Comparison of ENCODE assay signal across 12 cellular contexts in the genomic region with DNA sequence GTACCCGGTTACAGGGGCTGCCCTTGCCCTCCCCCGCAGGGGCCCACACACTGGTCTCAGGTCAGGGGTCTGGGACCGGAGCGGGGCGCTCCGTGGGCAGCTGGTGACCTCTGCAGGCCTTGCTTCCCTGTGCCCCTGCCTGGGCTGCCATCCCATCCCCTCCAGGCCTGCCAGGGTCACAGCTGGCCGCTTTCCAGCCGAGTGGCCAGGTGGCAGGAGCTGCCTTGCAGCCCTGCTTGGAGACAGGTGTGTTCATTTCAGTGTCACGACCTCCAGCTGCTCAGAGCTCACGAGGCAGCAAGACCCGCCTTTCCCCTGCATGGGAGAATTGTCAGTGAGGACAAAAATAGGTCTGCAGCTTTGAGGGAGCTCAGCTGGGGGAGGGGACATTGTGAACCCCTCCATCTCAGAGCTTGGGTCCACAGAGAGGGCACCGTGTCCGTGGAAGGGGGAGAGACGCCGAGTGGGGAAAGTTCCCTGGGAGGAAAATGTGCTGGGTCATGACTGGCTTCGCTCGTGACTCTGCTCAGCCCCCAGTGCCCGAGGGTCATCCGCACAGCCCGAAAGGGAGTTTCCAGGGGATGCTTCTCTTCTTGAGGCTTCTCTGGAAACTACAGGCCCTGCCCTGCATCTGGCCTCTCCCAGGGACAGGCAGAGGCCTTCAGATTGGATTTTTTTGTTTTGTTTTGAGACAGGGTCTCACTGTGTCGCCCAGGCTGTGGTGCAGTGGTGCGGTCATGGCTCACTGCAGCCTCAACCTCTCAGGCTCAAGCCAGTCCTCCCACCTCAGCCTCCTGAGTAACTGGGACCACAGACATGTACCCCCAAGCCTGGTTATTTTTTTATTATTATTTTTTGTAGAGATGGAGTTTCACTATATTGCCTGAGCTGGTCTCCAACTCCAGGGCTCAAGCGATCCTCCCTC. TPM values are rescaled to one million over a fixed set of nuclear protein-coding genes. Genes with fewer than 3 reads are reported as not detected.
DNase-seq lines count a peak whose midpoint lies in the region; ATAC-seq and TF ChIP-seq lines count a peak whose summit lies in the region.
"Had no signal": no experiment of that assay in that cellular context is flagged by ENCODE, and none has a peak within 500 bp of the region (broad histone marks: within the 10 kb centered on the region; RNA-seq: fewer than 3 reads in every experiment).

No MANE protein-coding gene starts in this region.

- H3K4me1 Mint-ChIP-seq in CD14-positive monocyte (peaks cover 31% of the 10 kb centered on the region), neural crest cell (peaks cover 66% of the 10 kb centered on the region)

- H3K36me3 Mint-ChIP-seq in CD14-positive monocyte (peaks cover 20 to 36% of the 10 kb centered on the region in 2 donors), neural crest cell (ENCODE audit: low read depth) (no peaks in the 10 kb centered on the region)

- H3K4me3 Mint-ChIP-seq in CD14-positive monocyte (no peak overlapping the region), neural crest cell (peak overlapping the region; percentile 12)

- H3K9me3 Mint-ChIP-seq in CD14-positive monocyte = no peaks in the 10 kb centered on the region
- H3K9me3 Mint-ChIP-seq in neural crest cell = no peaks in the 10 kb centered on the region

- DNase-seq in CD14-positive monocyte (ENCODE audit: low spot score) (no peak), RPMI8226 (peak; percentile 90), neural crest cell (ENCODE audit: low read depth, low spot score) (no peak), COLO829 (ENCODE audit: low spot score) (no peak)
- DNase-seq: activated CD4-positive, alpha-beta T cell treated with anti-CD3 and anti-CD28 coated beads for 4 hours; effector memory CD4-positive, alpha-beta T cell; HCEC 1CT; MG63 had no signal

- H3K27ac Mint-ChIP-seq in CD14-positive monocyte (peak overlapping the region in 5 of 7 donors; percentile 9 to 72 (median 32)), neural crest cell (ENCODE audit: unreplicated experiment) (peak overlapping the region; percentile 91)

- intact Hi-C loops in CD14-positive monocyte (cut with micrococcal nuclease) = no loop called here

- ATAC-seq in GM18517 (IDR thresholded peaks at IDR 0.05; ENCODE audit: unreplicated experiment) = peak; percentile 35
- no peak for ATAC-seq in GM21786 (IDR thresholded peaks at IDR 0.05; ENCODE audit: unreplicated experiment)
- ATAC-seq in HG02885 (IDR thresholded peaks at IDR 0.05; ENCODE audit: poor library complexity, unreplicated experiment) = no peak
- no peak for ATAC-seq in HG02759 (IDR thresholded peaks at IDR 0.05; ENCODE audit: unreplicated experiment)

- H3K27me3 Mint-ChIP-seq in CD14-positive monocyte (ENCODE audit: low read depth in 3 of 3) (peaks cover 2 to 10% (median 5%) of the 10 kb centered on the region in 3 donors), neural crest cell (ENCODE audit: low read depth) (peaks cover 43% of the 10 kb centered on the region)

- TF ChIP-seq CTCF in CD14-positive monocyte (IDR thresholded peaks at IDR 0.05) (no peak), neural crest cell (conservative IDR thresholded peaks at IDR 0.05) (no peak)

RNA-seq across cellular contexts. Expression of gene GSE1, which starts 10.0 kb away (rescaled TPM):
- under 1 TPM; 0.67 to 0.86 TPM for polyA plus RNA-seq in CD14-positive monocyte
- total RNA-seq in neural crest cell = 26.7 and 27.3 TPM in 2 replicates
